10 cellular contexts compared by ENCODE assay signal in the genomic region with DNA sequence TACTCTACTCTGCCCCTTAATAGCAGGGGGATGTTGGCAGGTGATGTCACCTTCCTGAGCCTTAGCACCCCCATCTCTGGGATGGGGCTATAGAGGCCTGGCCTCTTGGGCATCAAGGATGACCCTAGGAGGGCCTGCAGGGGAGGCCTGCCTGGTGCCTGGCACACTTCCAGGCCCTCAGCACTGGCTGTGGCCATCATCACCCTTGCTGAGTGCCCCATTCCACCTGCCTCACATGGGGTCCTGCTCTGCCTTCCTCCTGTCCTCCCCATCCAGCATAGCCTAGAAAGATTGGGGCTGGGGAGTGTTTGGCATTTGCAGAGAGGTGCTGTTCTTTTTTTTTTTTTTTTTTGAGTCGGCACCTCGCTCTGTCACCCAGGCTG. TPM values are rescaled to one million over a fixed set of nuclear protein-coding genes. Genes with fewer than 3 reads are reported as not detected.
A peak's percentile ranks its signal among the peaks of the same experiment; 100 is the strongest.
DNase-seq lines count a peak whose midpoint lies in the region; ATAC-seq and TF ChIP-seq lines count a peak whose summit lies in the region.
"Had no signal": no experiment of that assay in that cellular context is flagged by ENCODE, and none has a peak within 500 bp of the region (broad histone marks: within the 10 kb centered on the region; RNA-seq: fewer than 3 reads in every experiment).

No MANE protein-coding gene starts in this region.

- 89 to 93% (median 90%) methylated on average over 2 of the region's 2 CpGs for WGBS in heart left ventricle, 4 donors
- no CpG with 5 or more reads among the region's 2 CpGs for WGBS in body of pancreas, 2 donors

- TF ChIP-seq POLR2A in heart left ventricle (IDR thresholded peaks at IDR 0.05), result no peak
- TF ChIP-seq POLR2A in body of pancreas (IDR thresholded peaks at IDR 0.05), result no peak
- TF ChIP-seq POLR2A in vagina (IDR thresholded peaks at IDR 0.05), result no peak

- peak overlapping the region in 10 of 12 donors; percentile 57 to 79 (median 71) for H3K27ac ChIP-seq in heart left ventricle
- H3K27ac ChIP-seq in body of pancreas, result peak overlapping the region in 2 of 4 donors; percentile 18 to 47
- peak overlapping the region; percentile 94 for H3K27ac ChIP-seq in vagina
- H3K27ac ChIP-seq: parathyroid adenoma had no signal

- H3K4me1 Mint-ChIP-seq in naive B cell, result peaks cover 28 to 41% (median 30%) of the 10 kb centered on the region in 3 donors

- H3K27me3 ChIP-seq in heart left ventricle, result no peaks in the 10 kb centered on the region
- no peaks in the 10 kb centered on the region for H3K27me3 ChIP-seq in body of pancreas
- H3K27me3 ChIP-seq in vagina, result no peaks in the 10 kb centered on the region

- peak overlapping the region; percentile 91 to 99 (median 98) for H3K27ac Mint-ChIP-seq in naive B cell

- no peaks in the 10 kb centered on the region for H3K27me3 Mint-ChIP-seq in naive B cell

- peaks cover 4 to 74% (median 45%) of the 10 kb centered on the region in 12 donors for H3K4me1 ChIP-seq in heart left ventricle
- peaks cover 10% of the 10 kb centered on the region for H3K4me1 ChIP-seq in body of pancreas
- peaks cover 66% of the 10 kb centered on the region for H3K4me1 ChIP-seq in vagina
- H3K4me1 ChIP-seq: parathyroid adenoma had no signal

- H3K9me3 ChIP-seq in heart left ventricle, result no peaks in the 10 kb centered on the region
- H3K9me3 ChIP-seq in body of pancreas, result no peaks in the 10 kb centered on the region
- no peaks in the 10 kb centered on the region for H3K9me3 ChIP-seq in vagina

- TF ChIP-seq CTCF in heart left ventricle (IDR thresholded peaks at IDR 0.05) (no peak), body of pancreas (IDR thresholded peaks at IDR 0.05) (no peak), vagina (IDR thresholded peaks at IDR 0.05) (no peak)

- DNase-seq in heart left ventricle (no peak), Right ventricle myocardium inferior (ENCODE audit: missing footprints) (no peak), body of pancreas (no peak), naive B cell (no peak), vagina (ENCODE audit: extremely low spot score in 2 of 2) (no peak), HuH-7 (ENCODE audit: low spot score) (no peak), NCI-H82 treated with DMSO at 0.1 percent for 48 hours (lab: John Stamatoyannopoulos, UW; ENCODE audit: unreplicated experiment) (no peak), SIG-M5 (lab: John Stamatoyannopoulos, UW) (no peak)
- DNase-seq: AML-193 had no signal

- H3K4me3 ChIP-seq in heart left ventricle (no peak overlapping the region), body of pancreas (no peak overlapping the region), vagina (no peak overlapping the region)

- H3K36me3 Mint-ChIP-seq in naive B cell, result peaks cover 4 to 9% of the 10 kb centered on the region in 2 donors

- no peaks in the 10 kb centered on the region for H3K9me3 Mint-ChIP-seq in naive B cell

- peaks cover under 1 to 29% (median 16%) of the 10 kb centered on the region in 9 donors for H3K36me3 ChIP-seq in heart left ventricle
- H3K36me3 ChIP-seq in body of pancreas (replicated peaks in 1 of 2; ENCODE audit: insufficient read depth in 1 of 2, low read depth in 2 of 2), result peaks cover 6 to 8% of the 10 kb centered on the region in 2 donors
- H3K36me3 ChIP-seq in vagina, result peaks cover 0 to 18% of the 10 kb centered on the region in 2 donors

- peak overlapping the region in 6 of 8 donors; percentile 74 to 89 (median 80) for H3K4me3 Mint-ChIP-seq in naive B cell

- intact Hi-C loops in heart left ventricle (cut with DNase I), result no loop called here
- intact Hi-C loops in Right ventricle myocardium inferior (cut with DNase I), result no loop called here
- intact Hi-C loops in body of pancreas (cut with DNase I), result no loop called here
- intact Hi-C loops in vagina (cut with DNase I), result no loop called here

- ATAC-seq in heart left ventricle (no peak), Right ventricle myocardium inferior (no peak), body of pancreas (peak; percentile 7), naive B cell (ENCODE audit: low read depth in 2 of 2) (no peak)

RNA-seq across cellular contexts. Expression of gene PHYHD1, which starts 17.7 kb away (rescaled TPM):
- total RNA-seq in heart left ventricle (10 to 100 TPM; 14.0 to 49.0 (median 27.3) TPM), Right ventricle myocardium inferior (30.2 TPM), body of pancreas (10 to 100 TPM; 48.8 to 65.3 TPM), vagina (23.6 TPM)
- polyA plus RNA-seq in heart left ventricle (10 to 100 TPM; 24.2 to 41.5 TPM), naive B cell (ENCODE audit: low read depth in 6 of 6) (under 1 TPM in 2 of 6 donors, not detected in 4; 0.34 to 0.39 TPM)

RNA-seq across cellular contexts. Expression of gene LRRC8A, which starts 21.1 kb away (rescaled TPM):
- total RNA-seq in heart left ventricle, result 10 to 100 TPM; 16.2 to 76.4 (median 28.8) TPM
- polyA plus RNA-seq in heart left ventricle, result 10 to 100 TPM; 15.8 to 62.3 TPM
- 23.9 TPM for total RNA-seq in Right ventricle myocardium inferior
- 10 to 100 TPM; 21.0 to 23.7 TPM for total RNA-seq in body of pancreas
- 10 to 100 TPM in 5 of 6 donors, 1 to 10 TPM in 1; 8.7 to 25.5 (median 14.6) TPM for polyA plus RNA-seq in naive B cell (ENCODE audit: low read depth in 6 of 6)
- total RNA-seq in vagina, result 110 TPM

RNA-seq across cellular contexts. Expression of gene KYAT1, which starts 21.3 kb away (rescaled TPM):
- total RNA-seq in heart left ventricle (10 to 100 TPM in 7 of 9 donors, 1 to 10 TPM in 2; 9.5 to 16.7 (median 13.4) TPM), Right ventricle myocardium inferior (11.9 TPM), body of pancreas (1 to 10 TPM; 2.6 to 4.3 TPM), vagina (11.0 TPM)
- polyA plus RNA-seq in heart left ventricle (10 to 100 TPM; 11.5 to 12.6 TPM), naive B cell (ENCODE audit: low read depth in 6 of 6) (1 to 10 TPM; 7.0 to 9.7 (median 8.5) TPM)

RNA-seq across cellular contexts. Expression of gene DOLK, which starts 44.3 kb away (rescaled TPM):
- total RNA-seq in heart left ventricle (10 to 100 TPM in 6 of 9 donors, 1 to 10 TPM in 3; 8.2 to 14.8 (median 10.6) TPM), Right ventricle myocardium inferior (7.5 TPM), body of pancreas (10 to 100 TPM in 1 of 2 donors, 1 to 10 TPM in 1; 8.0 to 12.2 TPM), vagina (8.1 TPM)
- polyA plus RNA-seq in heart left ventricle (10 to 100 TPM in 1 of 2 donors, 1 to 10 TPM in 1; 7.8 to 15.6 TPM), naive B cell (ENCODE audit: low read depth in 6 of 6) (10 to 100 TPM in 4 of 6 donors, 1 to 10 TPM in 2; 9.3 to 14.2 (median 10.4) TPM)

RNA-seq across cellular contexts. Expression of gene NUP188, which starts 44.4 kb away (rescaled TPM):
- 10 to 100 TPM; 15.1 to 30.4 (median 22.6) TPM for total RNA-seq in heart left ventricle
- 10 to 100 TPM; 10.6 to 35.1 TPM for polyA plus RNA-seq in heart left ventricle
- total RNA-seq in Right ventricle myocardium inferior, result 16.0 TPM
- 10 to 100 TPM; 15.2 to 18.9 TPM for total RNA-seq in body of pancreas
- 10 to 100 TPM; 20.2 to 30.2 (median 24.7) TPM for polyA plus RNA-seq in naive B cell (ENCODE audit: low read depth in 6 of 6)
- total RNA-seq in vagina, result 69.0 TPM
